In the genomic region with DNA sequence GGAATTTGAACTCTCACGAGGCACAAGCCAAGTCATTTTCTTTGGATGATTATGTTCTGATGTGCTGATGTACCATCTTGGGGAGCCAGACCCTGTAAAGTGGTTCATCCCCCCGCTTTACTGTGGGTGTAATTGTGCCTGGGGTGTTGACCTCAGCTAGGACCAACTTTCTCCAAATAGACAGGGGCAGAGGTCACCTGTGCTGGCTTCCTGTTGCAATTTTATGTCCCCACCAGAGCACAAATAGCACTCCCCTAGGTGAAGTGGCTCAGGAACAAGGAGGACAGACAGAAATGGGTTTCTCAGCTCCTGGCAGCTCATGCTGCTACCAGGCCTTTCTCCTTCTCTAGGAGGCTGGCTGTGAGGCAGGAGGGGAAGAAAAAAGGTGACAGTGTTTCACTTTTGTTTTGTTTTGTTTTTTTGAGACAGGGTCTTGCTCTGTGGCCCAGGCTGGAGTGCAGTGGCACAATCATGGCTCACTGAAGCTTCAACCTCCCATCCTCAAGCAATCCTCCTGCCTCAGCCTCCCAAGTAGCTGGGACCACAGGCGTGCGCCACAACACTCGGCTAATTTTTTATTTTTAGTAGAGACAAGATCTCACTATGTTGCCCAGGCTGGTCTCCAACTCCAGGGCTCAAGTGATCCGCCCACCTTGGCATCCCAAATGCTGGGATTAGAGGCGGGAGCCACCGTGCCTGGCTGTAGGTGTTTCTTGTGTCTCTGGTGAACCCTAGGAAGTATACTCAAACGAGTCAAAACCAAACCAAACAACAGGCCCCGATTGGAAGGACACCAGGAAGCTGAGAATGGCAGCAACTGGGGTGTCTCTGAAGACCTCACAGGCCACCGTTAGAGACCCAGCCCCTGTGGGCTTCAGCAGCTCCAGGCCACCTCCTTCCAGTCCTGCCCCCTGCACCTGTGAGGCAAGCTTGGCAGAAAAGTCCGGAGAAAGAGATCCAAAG, we compare ENCODE assay signal across 1 cellular context.
TF ChIP-seq lines count a peak whose summit lies in the region.

No MANE protein-coding gene starts in this region.

TF ChIP-seq in HCT116, 20 proteins besides CTCF, POLR2A, EP300 and RAD21:
- no peak for TF ChIP-seq EZH2phosphoT487 (IDR thresholded peaks at IDR 0.05; ENCODE audit: borderline replicate concordance)
- TF ChIP-seq ZFX (IDR thresholded peaks at IDR 0.05): 0 out of 2 replicates have a peak, but pooled peaks have one; percentile 3
- no peak for TF ChIP-seq SIN3A (IDR thresholded peaks at IDR 0.05; ENCODE audit: low read depth)
